In genomic region chr7:123534383-123535260, GRCh38 we compare ENCODE assay signal across 8 cellular contexts. TPM values are rescaled to one million over a fixed set of nuclear protein-coding genes. Genes with fewer than 3 reads are reported as not detected.
DNase-seq lines count a peak whose midpoint lies in the region; ATAC-seq and TF ChIP-seq lines count a peak whose summit lies in the region.

Gene IQUB, minus strand, starts transcription at chr7:123534595. Its CDS starts 22,255 bp downstream, at chr7:123512340.

- no peaks in the 10 kb centered on the region for H3K27me3 ChIP-seq in kidney epithelial cell (ENCODE audit: control insufficient read depth, insufficient read depth, low read length)

- TF ChIP-seq CTCF in AG10803 (conservative IDR thresholded peaks at IDR 0.05; ENCODE audit: low read length): no peak
- TF ChIP-seq CTCF in kidney epithelial cell (IDR thresholded peaks at IDR 0.05; ENCODE audit: insufficient read depth, low read length, poor library complexity, severe bottlenecking): no peak

- ATAC-seq in GM19043 (IDR thresholded peaks at IDR 0.05; ENCODE audit: low read depth, unreplicated experiment): peak; percentile 74
- ATAC-seq in HG03354 (IDR thresholded peaks at IDR 0.05; ENCODE audit: poor library complexity, severe bottlenecking, unreplicated experiment): peak; percentile 72

- H3K36me3 ChIP-seq in kidney epithelial cell (ENCODE audit: control insufficient read depth, insufficient read depth, low read length): no peaks in the 10 kb centered on the region

- H3K4me3 ChIP-seq in AG10803 (ENCODE audit: low read length) (peak within 1 kb of the TSS; percentile 76), kidney epithelial cell (ENCODE audit: low read depth, low read length) (peak within 1 kb of the TSS; percentile 69)

- DNase-seq in AG10803 (ENCODE audit: low read depth) (peak; percentile 96), NCI-H446 treated with DMSO at 0.1 percent for 48 hours (lab: John Stamatoyannopoulos, UW) (peak; percentile 90), cerebellum (ENCODE audit: low spot score) (peak; percentile 96), kidney epithelial cell (ENCODE audit: low read depth) (peak; percentile 76)
- DNase-seq in activated CD4-positive, alpha-beta T cell treated with anti-CD3 and anti-CD28 coated beads for 1 hour: peak; percentile 88
- peak; percentile 98 for DNase-seq in stimulated activated CD4-positive, alpha-beta T cell treated with anti-CD3 and anti-CD28 coated beads, Interleukin-15, amount 100 ng/mL, for 24 hours

RNA-seq across cellular contexts. Expression of gene IQUB, which starts in this region (rescaled TPM):
- total RNA-seq in cerebellum: 8.2 TPM
- 0.21 and 0.63 TPM in 2 replicates for total RNA-seq in kidney epithelial cell

Comparison
In these comparisons a context has a peak if more than half of its experiments do, and no peak if none do; other contexts are left out.
1. Peak in every context shown above with its lines: DNase-seq, ATAC-seq and H3K4me3 ChIP-seq.
2. Peak in DNase-seq and H3K4me3 ChIP-seq in kidney epithelial cell; RNA of the gene not detected or under 1 TPM.